Comparison of ENCODE assay signal across 8 cellular contexts in genomic region chr19:57830071-57830602, GRCh38. TPM values are rescaled to one million over a fixed set of nuclear protein-coding genes. Genes with fewer than 3 reads are reported as not detected.
DNase-seq lines count a peak whose midpoint lies in the region; ATAC-seq and TF ChIP-seq lines count a peak whose summit lies in the region.

Gene ZNF587B, plus strand, starts transcription at chr19:57830299. Its CDS starts 230 bp downstream, at chr19:57830529.

- no peak within 1 kb of the TSS for H3K4me3 Mint-ChIP-seq in activated T-cell treated with anti-CD3 and anti-CD28 coated beads, Interleukin-2, amount 50 U/mL, for 24 hours

- no peaks in the 10 kb centered on the region for H3K27me3 ChIP-seq in suprapubic skin

- no peak for TF ChIP-seq EP300 in Ishikawa (IDR thresholded peaks at IDR 0.05; ENCODE audit: borderline replicate concordance)
- no peak for TF ChIP-seq EP300 in suprapubic skin (IDR thresholded peaks at IDR 0.05)

- peak; percentile 33; the same call in 1 of the 2 replicates for TF ChIP-seq RAD21 in Ishikawa (IDR thresholded peaks at IDR 0.05; ENCODE audit: low read depth)

- ATAC-seq in mucosa of descending colon (peak; percentile 83), HG02763 (IDR thresholded peaks at IDR 0.05; ENCODE audit: unreplicated experiment) (no peak)

- TF ChIP-seq POLR2A in suprapubic skin (IDR thresholded peaks at IDR 0.05): no peak

- H3K36me3 ChIP-seq in mucosa of descending colon (ENCODE audit: low read depth): no peaks in the 10 kb centered on the region
- peaks cover 10% of the 10 kb centered on the region for H3K36me3 ChIP-seq in suprapubic skin

- TF ChIP-seq CTCF in AG09309 (IDR thresholded peaks at IDR 0.05; ENCODE audit: control insufficient read depth, insufficient read depth, low read depth, low read length, missing control alignments): peak; percentile 26
- peak; percentile 6 for TF ChIP-seq CTCF in fibroblast of mammary gland (conservative IDR thresholded peaks at IDR 0.05; ENCODE audit: control insufficient read depth, insufficient read depth, low read depth, low read length)
- peak; percentile 15 for TF ChIP-seq CTCF in mucosa of descending colon (IDR thresholded peaks at IDR 0.05)
- TF ChIP-seq CTCF in suprapubic skin (IDR thresholded peaks at IDR 0.05): peak in 1 of 2 donors; percentile 26

- peak within 1 kb of the TSS; percentile 44 for H3K27ac Mint-ChIP-seq in activated T-cell treated with anti-CD3 and anti-CD28 coated beads, Interleukin-2, amount 50 U/mL, for 24 hours

- H3K27me3 Mint-ChIP-seq in activated T-cell treated with anti-CD3 and anti-CD28 coated beads, Interleukin-2, amount 50 U/mL, for 24 hours: no peaks in the 10 kb centered on the region

- peaks cover 38% of the 10 kb centered on the region for H3K4me1 Mint-ChIP-seq in activated T-cell treated with anti-CD3 and anti-CD28 coated beads, Interleukin-2, amount 50 U/mL, for 24 hours (ENCODE audit: low read depth)

- 26% methylated on average over 17 of the region's 22 CpGs for WGBS in suprapubic skin

- peaks cover 69% of the 10 kb centered on the region for H3K36me3 Mint-ChIP-seq in activated T-cell treated with anti-CD3 and anti-CD28 coated beads, Interleukin-2, amount 50 U/mL, for 24 hours (ENCODE audit: low read depth)

- H3K4me3 ChIP-seq in AG09309 (ENCODE audit: control insufficient read depth, low read depth, low read length) (peak within 1 kb of the TSS; percentile 14), fibroblast of mammary gland (ENCODE audit: control insufficient read depth, low read depth, low read length) (peak within 1 kb of the TSS; percentile 23), mucosa of descending colon (no peak within 1 kb of the TSS), suprapubic skin (peak within 1 kb of the TSS; percentile 28)

- H3K27ac ChIP-seq in suprapubic skin: peak within 1 kb of the TSS; percentile 29

- H3K9me3 ChIP-seq in mucosa of descending colon: no peaks in the 10 kb centered on the region
- H3K9me3 ChIP-seq in suprapubic skin: no peaks in the 10 kb centered on the region

- peaks cover 2% of the 10 kb centered on the region for H3K9me3 Mint-ChIP-seq in activated T-cell treated with anti-CD3 and anti-CD28 coated beads, Interleukin-2, amount 50 U/mL, for 24 hours

- DNase-seq in AG09309 (ENCODE audit: low read depth) (no peak), fibroblast of mammary gland (ENCODE audit: low read depth) (peak; percentile 57), mucosa of descending colon (peak in 2 of 3 donors; percentile 77 to 78), suprapubic skin (ENCODE audit: low spot score in 2 of 2) (no peak), dedifferentiated amniotic fluid mesenchymal stem cell (ENCODE audit: extremely low spot score) (no peak)
- peak; percentile 53 for DNase-seq in activated T-cell treated with anti-CD3 and anti-CD28 coated beads, Interleukin-2, amount 50 U/mL, for 24 hours

- intact Hi-C loops in mucosa of descending colon (cut with DNase I, micrococcal nuclease): no loop called here

- peaks cover 1% of the 10 kb centered on the region for H3K4me1 ChIP-seq in mucosa of descending colon (ENCODE audit: low read depth)
- H3K4me1 ChIP-seq in suprapubic skin: peaks cover 3% of the 10 kb centered on the region

TF ChIP-seq in Ishikawa, 13 proteins besides CTCF, POLR2A, EP300 and RAD21:
- TF ChIP-seq TAF1 (IDR thresholded peaks at IDR 0.05; ENCODE audit: low read depth): no peak
- TF ChIP-seq USF1 (IDR thresholded peaks at IDR 0.05): peak; percentile 68

RNA-seq across cellular contexts. Expression of gene ZNF587B, which starts in this region (rescaled TPM):
- total RNA-seq in mucosa of descending colon (10 to 100 TPM; 13.9 to 21.1 (median 18.3) TPM), suprapubic skin (10 to 100 TPM; 15.0 to 28.6 (median 19.6) TPM)

Comparison
In these comparisons a context has a peak if more than half of its experiments do, and no peak if none do; other contexts are left out.
1. DNase-seq: peak in activated T-cell treated with anti-CD3 and anti-CD28 coated beads, Interleukin-2, amount 50 U/mL, for 24 hours (single experiment), fibroblast of mammary gland (single experiment) and mucosa of descending colon (2 of 3); none in AG09309 (single experiment), suprapubic skin (0 of 2) and dedifferentiated amniotic fluid mesenchymal stem cell (single experiment).